In genomic region chr9:24900179-24900578, GRCh38 we compare ENCODE assay signal across 26 cellular contexts.
"Had no signal": no experiment of that assay in that cellular context is flagged by ENCODE, and none has a peak within 500 bp of the region (broad histone marks: within the 10 kb centered on the region; RNA-seq: fewer than 3 reads in every experiment).

No MANE protein-coding gene starts in this region.

- DNase-seq: stimulated activated CD4-positive, alpha-beta T cell treated with anti-CD3 and anti-CD28 coated beads, Interleukin-2, amount 100 ng/mL, for 48 hours; stimulated activated CD4-positive, alpha-beta T cell treated with anti-CD3 and anti-CD28 coated beads, Interleukin-4, amount 100 ng/mL, for 1 hour; stimulated activated CD4-positive, alpha-beta T cell treated with anti-CD3 and anti-CD28 coated beads, Interleukin-4, amount 100 ng/mL, for 24 hours; stimulated activated CD4-positive, alpha-beta T cell treated with anti-CD3 and anti-CD28 coated beads, Interleukin-4, amount 100 ng/mL, for 4 hours; stimulated activated CD8-positive, alpha-beta memory T cell treated with anti-CD3 and anti-CD28 coated beads, Interleukin-4, amount 100 ng/mL, for 48 hours; stimulated activated naive B cell treated with anti-CD40 and anti-IgM and Interleukin-4, amounts not matched to agents 10 μg/mL and 1 μg/mL and 100 μg/mL, for 72 hours; stimulated activated naive CD4-positive, alpha-beta T cell; stimulated activated naive CD4-positive, alpha-beta T cell treated with Interleukin-2 at 50 U/mL for 16 hours; stimulated activated naive CD8-positive, alpha-beta T cell treated with anti-CD3 and anti-CD28 coated beads, Interleukin-15, amount 100 ng/mL, for 72 hours; stimulated activated naive CD8-positive, alpha-beta T cell treated with anti-CD3 and anti-CD28 coated beads, Interleukin-15, Interleukin-2, amounts not matched to agents 100 U/mL and 50 U/mL, for 24 hours; stomach; substantia nigra; testis; thyroid gland; tibial artery; transverse colon; trophoblast cell; upper lobe of left lung; upper lobe of right lung; uterus had no signal

- H3K9me3 ChIP-seq: suprapubic skin, testis, thoracic aorta, thyroid gland, tibial artery, tibial nerve, transverse colon, upper lobe of left lung, upper lobe of right lung, uterus, vagina had no signal

- H3K4me3 ChIP-seq: stomach, suprapubic skin, testis, thoracic aorta, thyroid gland, tibial artery, tibial nerve, transverse colon, upper lobe of left lung, upper lobe of right lung, uterus, vagina had no signal

- H3K4me1 ChIP-seq: stomach, suprapubic skin, testis, thyroid gland, tibial nerve, transverse colon, upper lobe of left lung, upper lobe of right lung, uterus, vagina had no signal

- H3K27me3 ChIP-seq: stomach, suprapubic skin, testis, thyroid gland, tibial artery, tibial nerve, transverse colon, upper lobe of left lung, upper lobe of right lung, uterus, vagina had no signal

- H3K36me3 ChIP-seq: stomach, suprapubic skin, thoracic aorta, thyroid gland, tibial artery, tibial nerve, transverse colon, upper lobe of left lung, upper lobe of right lung, uterus, vagina had no signal

- H3K27ac ChIP-seq: stomach, suprapubic skin, testis, thoracic aorta, thyroid gland, tibial nerve, transverse colon, upper lobe of left lung, upper lobe of right lung, uterus, vagina had no signal

- ATAC-seq: stimulated activated effector memory CD8-positive, alpha-beta T cell treated with anti-CD3 and anti-CD28 coated beads, Interleukin-12 subunit alpha, Interleukin-12 subunit beta, amount 100 ng/mL, for 72 hours; stimulated activated memory B cell treated with anti-CD40 and anti-IgM and Interleukin-4, amounts not matched to agents 10 μg/mL and 1 μg/mL and 100 μg/mL, for 72 hours; stimulated activated naive B cell treated with anti-CD40 and anti-IgM and Interleukin-4, amounts not matched to agents 10 μg/mL and 1 μg/mL and 100 μg/mL, for 72 hours; stimulated activated naive CD8-positive, alpha-beta T cell treated with anti-CD3 and anti-CD28 coated beads, Interleukin-15, amount 100 ng/mL, for 72 hours; stimulated activated naive CD8-positive, alpha-beta T cell treated with anti-CD3 and anti-CD28 coated beads, Interleukin-15, Interleukin-2, amounts not matched to agents 100 U/mL and 50 U/mL, for 24 hours; upper lobe of right lung had no signal
